In the genomic region with DNA sequence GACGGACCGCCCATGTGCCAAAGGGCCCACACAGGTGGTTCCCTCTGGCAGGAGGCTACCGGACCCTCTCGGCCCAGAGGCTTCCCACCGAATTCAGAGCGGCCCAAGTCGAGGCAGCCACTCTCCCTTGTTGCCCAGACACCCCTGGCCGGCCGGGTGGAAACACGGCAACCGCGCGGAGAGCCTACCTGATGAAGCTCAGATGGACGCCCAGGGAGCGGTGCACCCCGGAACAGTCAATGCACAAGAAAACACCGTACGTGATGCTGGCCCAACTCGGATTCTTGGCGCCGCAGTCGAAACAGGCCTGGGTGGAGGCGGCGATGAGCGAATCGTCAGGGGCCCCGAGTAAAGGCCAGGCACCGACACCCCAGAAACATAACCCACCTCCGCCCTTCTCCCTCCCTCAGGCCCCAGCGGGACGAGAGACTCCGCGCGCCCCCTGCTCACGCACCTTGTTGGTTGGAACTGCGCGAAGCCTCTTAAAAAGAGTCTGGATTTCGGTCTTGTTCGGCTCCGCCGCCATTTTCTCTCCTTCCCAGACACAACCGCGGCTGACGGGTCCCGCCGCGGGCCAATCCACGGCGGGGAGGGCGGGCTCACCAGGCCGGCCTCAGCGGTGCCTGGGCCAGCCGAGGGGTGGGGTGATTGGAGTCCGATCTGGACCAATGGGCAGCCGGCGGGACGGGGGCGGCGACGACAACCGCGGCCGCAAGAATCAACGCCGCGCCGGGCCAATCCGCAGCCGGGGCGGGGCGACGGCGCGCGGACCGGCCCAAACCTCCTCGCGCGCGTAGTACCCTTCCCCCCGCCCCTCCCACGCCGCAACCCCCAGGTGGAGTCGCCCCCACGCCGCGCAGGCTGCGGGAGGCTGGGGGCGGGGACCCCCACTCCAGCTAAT, we compare ENCODE assay signal across 8 cellular contexts. TPM values are rescaled to one million over a fixed set of nuclear protein-coding genes. Genes with fewer than 3 reads are reported as not detected.
DNase-seq lines count a peak whose midpoint lies in the region; ATAC-seq and TF ChIP-seq lines count a peak whose summit lies in the region.

A gene (minus strand): TSS at position 552 of the 901 bp plus-strand sequence. CDS start 26 bp downstream, at position 526.

- ATAC-seq in GM18502 (IDR thresholded peaks at IDR 0.05; ENCODE audit: poor library complexity, unreplicated experiment) (peak; percentile 87), HG02938 (IDR thresholded peaks at IDR 0.05; ENCODE audit: unreplicated experiment) (peak; percentile 82), psoas muscle (peak; percentile 84 to 89 (median 88))

- TF ChIP-seq CTCF in left ventricle myocardium inferior (IDR thresholded peaks at IDR 0.05; ENCODE audit: borderline replicate concordance) (no peak), psoas muscle (IDR thresholded peaks at IDR 0.05) (no peak)

- H3K4me3 ChIP-seq in left ventricle myocardium inferior: peak within 1 kb of the TSS; percentile 95
- H3K4me3 ChIP-seq in psoas muscle: peak within 1 kb of the TSS; percentile 94
- H3K4me3 ChIP-seq in urinary bladder (ENCODE audit: low read depth, low read length): peak within 1 kb of the TSS; percentile 83

- DNase-seq in NCI-H1694 treated with DMSO at 0.1 percent for 48 hours (lab: John Stamatoyannopoulos, UW): peak; percentile 86
- DNase-seq in T-helper 2 cell: peak; percentile 91 to 99 (median 95)
- peak; percentile 73 to 98 (median 94) for DNase-seq in amygdala (lab: John Stamatoyannopoulos, UW)
- DNase-seq in left ventricle myocardium inferior: peak; percentile 98
- peak; percentile 98 for DNase-seq in psoas muscle

- no peaks in the 10 kb centered on the region for H3K27me3 ChIP-seq in left ventricle myocardium inferior (ENCODE audit: low read depth)
- H3K27me3 ChIP-seq in psoas muscle (ENCODE audit: insufficient read depth in 3 of 3, low read length in 2 of 3): no peaks in the 10 kb centered on the region

- H3K9me3 ChIP-seq in left ventricle myocardium inferior (replicated peaks) (no peaks in the 10 kb centered on the region), psoas muscle (no peaks in the 10 kb centered on the region)

- intact Hi-C loops in left ventricle myocardium inferior (cut with micrococcal nuclease) (no loop called here), psoas muscle (cut with DNase I) (loop anchor here in 1 of 2 donors (5.0 kb wide), 1 partner anchor 81 kb away; a partner anchor contains a TSS)

- H3K4me1 ChIP-seq in left ventricle myocardium inferior: peaks cover 94% of the 10 kb centered on the region
- peaks cover 75% of the 10 kb centered on the region for H3K4me1 ChIP-seq in psoas muscle
- no peaks in the 10 kb centered on the region for H3K4me1 ChIP-seq in urinary bladder (ENCODE audit: insufficient read depth)

- 0 to 1% (median 1%) methylated on average over 68 to 89 of the region's 89 CpGs for WGBS in psoas muscle, 3 donors
- WGBS in urinary bladder: under 1% methylated on average over 89 of the region's 89 CpGs

- H3K36me3 ChIP-seq in left ventricle myocardium inferior: peaks cover 71% of the 10 kb centered on the region
- peaks cover 0 to 85% of the 10 kb centered on the region in 2 donors for H3K36me3 ChIP-seq in psoas muscle (ENCODE audit: insufficient read depth in 1 of 2, low read depth in 1 of 2)
- peaks cover 2% of the 10 kb centered on the region for H3K36me3 ChIP-seq in urinary bladder (ENCODE audit: insufficient read depth)

- peak within 1 kb of the TSS; percentile 98 for H3K27ac ChIP-seq in left ventricle myocardium inferior (replicated peaks)
- peak within 1 kb of the TSS; percentile 95 for H3K27ac ChIP-seq in psoas muscle
- H3K27ac ChIP-seq in urinary bladder (ENCODE audit: low read depth): peak within 1 kb of the TSS; percentile 97

RNA-seq across cellular contexts. Expression of the gene that starts here (rescaled TPM):
- total RNA-seq in left ventricle myocardium inferior (47.8 TPM), psoas muscle (100 to 1,000 TPM in 1 of 4 donors, 10 to 100 TPM in 3; 80.2 to 138 (median 86.5) TPM), urinary bladder (77.1 TPM)
- polyA plus RNA-seq in psoas muscle (10 to 100 TPM; 58.7 to 84.3 (median 60.8) TPM), urinary bladder (81.8 TPM)

Comparison
In these comparisons a context has a peak if more than half of its experiments do, and no peak if none do; other contexts are left out.
1. Peak in every context shown above with its lines: DNase-seq, ATAC-seq, H3K4me3 ChIP-seq and H3K27ac ChIP-seq.